In genomic region chr4:42484630-42485029, GRCh38 we compare ENCODE assay signal across 28 cellular contexts.
"Had no signal": no experiment of that assay in that cellular context is flagged by ENCODE, and none has a peak within 500 bp of the region (broad histone marks: within the 10 kb centered on the region; RNA-seq: fewer than 3 reads in every experiment).

No MANE protein-coding gene starts in this region.

- H3K4me3 ChIP-seq: left ventricle myocardium inferior, lung, pancreas, prostate gland, skin epidermis, stomach, testis, thyroid gland, transverse colon, upper lobe of left lung, vagina had no signal

- H3K36me3 ChIP-seq: pancreas, prostate gland, stomach, thyroid gland, transverse colon, upper lobe of left lung, vagina had no signal

- H3K27me3 Mint-ChIP-seq: naive thymus-derived CD8-positive, alpha-beta T cell; stimulated activated naive B cell treated with anti-CD40 and anti-IgM and Interleukin-4, amounts not matched to agents 10 μg/mL and 1 μg/mL and 100 μg/mL, for 72 hours had no signal

- H3K27ac ChIP-seq: left ventricle myocardium inferior, pancreas, prostate gland, skin epidermis, stomach, testis, thyroid gland, transverse colon, upper lobe of left lung, vagina had no signal

- H3K4me1 ChIP-seq: left ventricle myocardium inferior, pancreas, prostate gland, stomach, testis, thyroid gland, transverse colon, upper lobe of left lung had no signal

- H3K9me3 ChIP-seq: left ventricle myocardium inferior, pancreas, prostate gland, stomach, testis, thyroid gland, transverse colon, upper lobe of left lung, vagina had no signal

- H3K9me3 Mint-ChIP-seq: naive thymus-derived CD8-positive, alpha-beta T cell; nephron; neural crest cell; stimulated activated naive B cell treated with anti-CD40 and anti-IgM and Interleukin-4, amounts not matched to agents 10 μg/mL and 1 μg/mL and 100 μg/mL, for 72 hours had no signal

- DNase-seq: hypothalamus; islet precursor cell; left ventricle myocardium inferior; midbrain; naive thymus-derived CD8-positive, alpha-beta T cell; nucleus accumbens; pancreas; posterior cingulate gyrus; retina; right cardiac atrium; stimulated activated CD4-positive, alpha-beta T cell treated with anti-CD3 and anti-CD28 coated beads, Interleukin-12 subunit alpha, Interleukin-12 subunit beta, amount 100 ng/mL, for 4 hours; stimulated activated CD4-positive, alpha-beta T cell treated with anti-CD3 and anti-CD28 coated beads, Interleukin-15, amount 100 ng/mL, for 24 hours; stimulated activated CD4-positive, alpha-beta T cell treated with anti-CD3 and anti-CD28 coated beads, Interleukin-2, amount 100 ng/mL, for 24 hours; stimulated activated CD4-positive, alpha-beta T cell treated with anti-CD3 and anti-CD28 coated beads, Interleukin-4, amount 100 ng/mL, for 1 hour; stimulated activated naive B cell treated with anti-CD40 and anti-IgM and Interleukin-4, amounts not matched to agents 10 μg/mL and 1 μg/mL and 100 μg/mL, for 72 hours; stimulated activated naive CD8-positive, alpha-beta T cell treated with anti-CD3 and anti-CD28 coated beads, Interleukin-15, Interleukin-2, amounts not matched to agents 100 U/mL and 50 U/mL, for 24 hours; stomach; testis; thyroid gland; transverse colon; upper lobe of left lung had no signal

- H3K27me3 ChIP-seq: pancreas, stomach, testis, thyroid gland, transverse colon, upper lobe of left lung, vagina had no signal

- H3K27ac Mint-ChIP-seq: naive thymus-derived CD8-positive, alpha-beta T cell; nephron; stimulated activated naive B cell treated with anti-CD40 and anti-IgM and Interleukin-4, amounts not matched to agents 10 μg/mL and 1 μg/mL and 100 μg/mL, for 72 hours had no signal

- H3K4me3 Mint-ChIP-seq: naive thymus-derived CD8-positive, alpha-beta T cell; nephron; neural crest cell; stimulated activated naive B cell treated with anti-CD40 and anti-IgM and Interleukin-4, amounts not matched to agents 10 μg/mL and 1 μg/mL and 100 μg/mL, for 72 hours had no signal

- ATAC-seq: naive thymus-derived CD8-positive, alpha-beta T cell; pancreas; right cardiac atrium; sciatic nerve; stimulated activated naive B cell treated with anti-CD40 and anti-IgM and Interleukin-4, amounts not matched to agents 10 μg/mL and 1 μg/mL and 100 μg/mL, for 72 hours; stimulated activated naive CD8-positive, alpha-beta T cell treated with anti-CD3 and anti-CD28 coated beads, Interleukin-15, Interleukin-2, amounts not matched to agents 100 U/mL and 50 U/mL, for 24 hours had no signal
